ENCODE assay signal across 1 cellular context in genomic region chr2:27177441-27178351, GRCh38.
TF ChIP-seq lines count a peak whose summit lies in the region.

No MANE protein-coding gene starts in this region.

TF ChIP-seq in HepG2, 621 proteins besides CTCF, POLR2A, EP300 and RAD21 (continued from another document):
- TF ChIP-seq ZBTB40 (IDR thresholded peaks at IDR 0.05) (no peak), ZBTB40 (CRISPR knock-in tag; IDR thresholded peaks at IDR 0.05) (peak; percentile 87; the same call in 1 of the 2 replicates), ATF4 (CRISPR knock-in tag; IDR thresholded peaks at IDR 0.05) (peak; percentile 28 to 99; a peak in 2 of 4 replicates), HDAC6 (IDR thresholded peaks at IDR 0.05; ENCODE audit: low read depth, low read length) (no peak), ZNF512 (CRISPR knock-in tag; IDR thresholded peaks at IDR 0.05) (no peak), ZNF558 (CRISPR knock-in tag; IDR thresholded peaks at IDR 0.05; ENCODE audit: borderline replicate concordance) (peak; percentile 78; the same call in 1 of the 2 replicates), CEBPB (IDR thresholded peaks at IDR 0.05; ENCODE audit: borderline replicate concordance, low read depth, low read length) (peak; percentile 86), SIN3B (IDR thresholded peaks at IDR 0.05; ENCODE audit: low read length) (no peak), POLR2AphosphoS2 (IDR thresholded peaks at IDR 0.05; ENCODE audit: low read depth, low read length) (no peak), THAP8 (CRISPR knock-in tag; IDR thresholded peaks at IDR 0.05; ENCODE audit: borderline replicate concordance) (no peak), CREB3 (CRISPR knock-in tag; IDR thresholded peaks at IDR 0.05) (no peak; the same call in 1 of the 2 replicates), ZNF768 (CRISPR knock-in tag; IDR thresholded peaks at IDR 0.05) (no peak), TRIM24 (CRISPR knock-in tag; IDR thresholded peaks at IDR 0.05) (no peak), ZKSCAN8 (CRISPR knock-in tag; IDR thresholded peaks at IDR 0.05; ENCODE audit: borderline replicate concordance) (peak; percentile 87; the same call in 1 of the 2 replicates), ZNF44 (CRISPR knock-in tag; IDR thresholded peaks at IDR 0.05) (0 out of 2 replicates have a peak, but pooled peaks have one; percentile 63), ZNF260 (CRISPR knock-in tag; IDR thresholded peaks at IDR 0.05; ENCODE audit: borderline replicate concordance, low read depth) (no peak), JUNB (CRISPR knock-in tag; IDR thresholded peaks at IDR 0.05; ENCODE audit: borderline replicate concordance) (no peak), ZSCAN20 (CRISPR knock-in tag; IDR thresholded peaks at IDR 0.05; ENCODE audit: borderline replicate concordance) (0 out of 2 replicates have a peak, but pooled peaks have one; percentile 71), PAWR (CRISPR knock-in tag; IDR thresholded peaks at IDR 0.05; ENCODE audit: borderline replicate concordance) (no peak), ZNF432 (CRISPR knock-in tag; IDR thresholded peaks at IDR 0.05; ENCODE audit: borderline replicate concordance) (no peak), ZNF12 (CRISPR knock-in tag; IDR thresholded peaks at IDR 0.05) (peak; percentile 56; the same call in 1 of the 2 replicates), ZNF609 (CRISPR knock-in tag; IDR thresholded peaks at IDR 0.05; ENCODE audit: borderline replicate concordance) (peak; percentile 90; the same call in 1 of the 2 replicates), BHLHE40 (IDR thresholded peaks at IDR 0.05; ENCODE audit: low read length) (peak; percentile 44; the same call in 1 of the 2 replicates), HNF4A (CRISPR knock-in tag; IDR thresholded peaks at IDR 0.05) (peak; percentile 97), KAT8 (CRISPR knock-in tag; IDR thresholded peaks at IDR 0.05) (peak; percentile 85), ZNF747 (CRISPR knock-in tag; IDR thresholded peaks at IDR 0.05; ENCODE audit: borderline replicate concordance) (peak; percentile 78; the same call in 1 of the 2 replicates), ZNF414 (CRISPR knock-in tag; IDR thresholded peaks at IDR 0.05) (no peak), TGIF2 (CRISPR knock-in tag; IDR thresholded peaks at IDR 0.05) (peak; percentile 94), RFX5 (IDR thresholded peaks at IDR 0.05; ENCODE audit: low read depth, low read length) (peak; percentile 75), NKX3-1 (CRISPR knock-in tag; IDR thresholded peaks at IDR 0.05) (peak; percentile 89; the same call in 1 of the 2 replicates), ZGPAT (CRISPR knock-in tag; IDR thresholded peaks at IDR 0.05) (peak; percentile 100), SP140L (CRISPR knock-in tag; IDR thresholded peaks at IDR 0.05; ENCODE audit: borderline replicate concordance) (no peak)
